ENCODE assay signal across 14 cellular contexts in genomic region chr2:238274152-238274865, GRCh38.
"Had no signal": no experiment of that assay in that cellular context is flagged by ENCODE, and none has a peak within 500 bp of the region (broad histone marks: within the 10 kb centered on the region; RNA-seq: fewer than 3 reads in every experiment).

No MANE protein-coding gene starts in this region.

- ATAC-seq: activated CD8-positive, alpha-beta memory T cell treated with anti-CD3 and anti-CD28 coated beads, Interleukin-2, amount 10 ng/mL, durations not matched to agents 7 days and 5 days; activated naive CD4-positive, alpha-beta T cell treated with anti-CD3 and anti-CD28 coated beads, Interleukin-2, amount 50 U/mL, for 72 hours; body of pancreas; stimulated activated naive CD8-positive, alpha-beta T cell treated with anti-CD3 and anti-CD28 coated beads, Interleukin-15, amount 100 ng/mL, for 72 hours had no signal

- H3K9me3 Mint-ChIP-seq: activated naive CD4-positive, alpha-beta T cell treated with anti-CD3 and anti-CD28 coated beads, Interleukin-2, amount 50 U/mL, for 72 hours; activated T-cell treated with anti-CD3 and anti-CD28 coated beads, Interleukin-2, amount 50 U/mL, for 24 hours; stimulated activated naive CD8-positive, alpha-beta T cell treated with anti-CD3 and anti-CD28 coated beads, Interleukin-15, amount 100 ng/mL, for 72 hours had no signal

- DNase-seq: activated CD4-positive, alpha-beta T cell treated with anti-CD3 and anti-CD28 coated beads, Interleukin-2, amount 50 U/mL, for 48 hours; activated CD4-positive, CD25-positive, alpha-beta regulatory T cell treated with anti-CD3 and anti-CD28 coated beads, Interleukin-2, amount 50 U/mL, for 72 hours; activated CD8-positive, alpha-beta memory T cell treated with anti-CD3 and anti-CD28 coated beads, Interleukin-2, amount 10 ng/mL, durations not matched to agents 7 days and 5 days; activated effector memory CD4-positive, alpha-beta T cell treated with anti-CD3 and anti-CD28 coated beads, Interleukin-2, amount 50 U/mL, for 16 hours; activated T-cell treated with anti-CD3 and anti-CD28 coated beads, Interleukin-2, amount 50 U/mL, for 24 hours; amniotic stem cell; body of pancreas; occipital lobe; stimulated activated CD4-positive, alpha-beta T cell treated with anti-CD3 and anti-CD28 coated beads, Interleukin-4, amount 100 ng/mL, for 4 hours; stimulated activated naive CD8-positive, alpha-beta T cell treated with anti-CD3 and anti-CD28 coated beads, Interleukin-15, amount 100 ng/mL, for 72 hours; uterus had no signal

- H3K27me3 Mint-ChIP-seq: activated CD8-positive, alpha-beta memory T cell treated with anti-CD3 and anti-CD28 coated beads, Interleukin-2, amount 10 ng/mL, durations not matched to agents 7 days and 5 days; activated T-cell treated with anti-CD3 and anti-CD28 coated beads, Interleukin-2, amount 50 U/mL, for 24 hours; stimulated activated naive CD8-positive, alpha-beta T cell treated with anti-CD3 and anti-CD28 coated beads, Interleukin-15, amount 100 ng/mL, for 72 hours had no signal

- H3K4me1 ChIP-seq: body of pancreas, prostate gland, uterus had no signal

- H3K27ac Mint-ChIP-seq: activated CD8-positive, alpha-beta memory T cell treated with anti-CD3 and anti-CD28 coated beads, Interleukin-2, amount 10 ng/mL, durations not matched to agents 7 days and 5 days; activated T-cell treated with anti-CD3 and anti-CD28 coated beads, Interleukin-2, amount 50 U/mL, for 24 hours; stimulated activated naive CD8-positive, alpha-beta T cell treated with anti-CD3 and anti-CD28 coated beads, Interleukin-15, amount 100 ng/mL, for 72 hours had no signal

- H3K36me3 ChIP-seq: uterus had no signal

- H3K27ac ChIP-seq: prostate gland, thoracic aorta, uterus had no signal

- H3K4me3 Mint-ChIP-seq: activated CD8-positive, alpha-beta memory T cell treated with anti-CD3 and anti-CD28 coated beads, Interleukin-2, amount 10 ng/mL, durations not matched to agents 7 days and 5 days; activated T-cell treated with anti-CD3 and anti-CD28 coated beads, Interleukin-2, amount 50 U/mL, for 24 hours; stimulated activated naive CD8-positive, alpha-beta T cell treated with anti-CD3 and anti-CD28 coated beads, Interleukin-15, amount 100 ng/mL, for 72 hours had no signal

- H3K4me1 Mint-ChIP-seq: activated CD8-positive, alpha-beta memory T cell treated with anti-CD3 and anti-CD28 coated beads, Interleukin-2, amount 10 ng/mL, durations not matched to agents 7 days and 5 days; stimulated activated naive CD8-positive, alpha-beta T cell treated with anti-CD3 and anti-CD28 coated beads, Interleukin-15, amount 100 ng/mL, for 72 hours had no signal

- H3K27me3 ChIP-seq: body of pancreas, uterus had no signal

- H3K9me3 ChIP-seq: body of pancreas, prostate gland, thoracic aorta, uterus had no signal

- H3K4me3 ChIP-seq: body of pancreas, prostate gland, thoracic aorta, uterus had no signal

- H3K36me3 Mint-ChIP-seq: activated CD8-positive, alpha-beta memory T cell treated with anti-CD3 and anti-CD28 coated beads, Interleukin-2, amount 10 ng/mL, durations not matched to agents 7 days and 5 days; activated naive CD4-positive, alpha-beta T cell treated with anti-CD3 and anti-CD28 coated beads, Interleukin-2, amount 50 U/mL, for 72 hours had no signal
